8 cellular contexts compared by ENCODE assay signal in the genomic region with DNA sequence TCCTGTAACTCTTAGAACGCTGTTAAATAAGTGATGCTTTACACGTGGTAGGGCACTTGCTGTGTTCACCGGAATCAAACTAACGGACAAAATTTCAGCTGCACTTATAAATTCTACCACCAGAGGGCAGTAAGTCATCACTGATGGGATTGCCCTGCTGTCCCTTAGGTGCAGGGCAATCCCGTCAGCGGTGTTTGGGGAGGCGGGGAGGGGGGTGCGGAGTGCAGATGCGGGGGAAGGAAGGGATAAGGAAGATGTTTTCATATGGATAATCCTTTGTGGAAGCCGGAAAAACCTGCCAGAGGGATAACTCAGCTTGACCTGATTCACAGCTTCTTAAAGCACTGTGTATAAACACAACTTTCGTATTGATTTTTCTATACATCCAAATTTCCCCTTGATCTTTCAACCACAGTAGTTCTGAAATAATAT. TPM values are rescaled to one million over a fixed set of nuclear protein-coding genes. Genes with fewer than 3 reads are reported as not detected.
DNase-seq lines count a peak whose midpoint lies in the region; ATAC-seq, FAIRE-seq and TF ChIP-seq lines count a peak whose summit lies in the region.

No MANE protein-coding gene starts in this region.

- CTCF ChIA-PET in activated naive CD4-positive, alpha-beta T cell treated with anti-CD3 and anti-CD28 coated beads, Interleukin-2, amount 10 ng/mL, durations not matched to agents 7 days and 5 days (lab: Charles Lee), result interaction anchor here (0.8 to 2.5 kb wide), 13 partner anchors 10 to 1000 kb away, joined by 3 to 27 read pairs (median 6); no protein-coding TSS in a partner anchor

- peak; percentile 56 to 80 (median 76) for TF ChIP-seq CTCF in pancreas (IDR thresholded peaks at IDR 0.05)

- no peak overlapping the region for H3K27ac ChIP-seq in pancreas

- no peaks in the 10 kb centered on the region for H3K9me3 ChIP-seq in pancreas

- no peaks in the 10 kb centered on the region for H3K4me1 ChIP-seq in pancreas

- H3K36me3 ChIP-seq in pancreas, result no peaks in the 10 kb centered on the region

- H3K27me3 ChIP-seq in pancreas, result no peaks in the 10 kb centered on the region

- peak; percentile 79 for DNase-seq in ELF-1 (ENCODE audit: low read depth, low spot score)
- peak; percentile 58 for DNase-seq in LoVo (ENCODE audit: low spot score)
- peak; percentile 48 for DNase-seq in SHP77 treated with DMSO at 0.1 percent for 48 hours (lab: John Stamatoyannopoulos, UW)
- peak; percentile 58 for DNase-seq in activated naive CD4-positive, alpha-beta T cell treated with anti-CD3 and anti-CD28 coated beads, Interleukin-2, amount 10 ng/mL, durations not matched to agents 7 days and 5 days
- peak; percentile 75 for DNase-seq in glomerular visceral epithelial cell (ENCODE audit: extremely low spot score)
- peak in 4 of 6 donors; percentile 22 to 72 (median 34) for DNase-seq in pancreas

- H3K27me3 Mint-ChIP-seq in activated naive CD4-positive, alpha-beta T cell treated with anti-CD3 and anti-CD28 coated beads, Interleukin-2, amount 10 ng/mL, durations not matched to agents 7 days and 5 days, result peaks cover 17% of the 10 kb centered on the region

- WGBS in pancreas, 2 donors, result 8 to 9% methylated on average over 11 of the region's 11 CpGs

- peak; percentile 45 for FAIRE-seq in pancreas (lab: Jason Lieb, UNC)

- H3K4me3 ChIP-seq in pancreas, result no peak overlapping the region

- no peaks in the 10 kb centered on the region for H3K4me1 Mint-ChIP-seq in activated naive CD4-positive, alpha-beta T cell treated with anti-CD3 and anti-CD28 coated beads, Interleukin-2, amount 10 ng/mL, durations not matched to agents 7 days and 5 days

- no peaks in the 10 kb centered on the region for H3K9me3 Mint-ChIP-seq in activated naive CD4-positive, alpha-beta T cell treated with anti-CD3 and anti-CD28 coated beads, Interleukin-2, amount 10 ng/mL, durations not matched to agents 7 days and 5 days

- intact Hi-C loops in pancreas (cut with DNase I), result loop anchor here (5.0 to 10.0 kb wide), 3 partner anchors 206 to 496 kb away; no protein-coding TSS in a partner anchor

- H3K36me3 Mint-ChIP-seq in activated naive CD4-positive, alpha-beta T cell treated with anti-CD3 and anti-CD28 coated beads, Interleukin-2, amount 10 ng/mL, durations not matched to agents 7 days and 5 days, result no peaks in the 10 kb centered on the region

- H3K27ac Mint-ChIP-seq in activated naive CD4-positive, alpha-beta T cell treated with anti-CD3 and anti-CD28 coated beads, Interleukin-2, amount 10 ng/mL, durations not matched to agents 7 days and 5 days, result no peak overlapping the region

- H3K4me3 Mint-ChIP-seq in activated naive CD4-positive, alpha-beta T cell treated with anti-CD3 and anti-CD28 coated beads, Interleukin-2, amount 10 ng/mL, durations not matched to agents 7 days and 5 days, result no peak overlapping the region

- ATAC-seq in pancreas, result peak; percentile 69 to 92 (median 90)
- ATAC-seq in HG02763 (IDR thresholded peaks at IDR 0.05; ENCODE audit: unreplicated experiment), result no peak
- ATAC-seq in HG02884 (IDR thresholded peaks at IDR 0.05; ENCODE audit: unreplicated experiment), result no peak

RNA-seq across cellular contexts. Expression of a gene that starts 21.7 kb away (rescaled TPM):
- under 1 TPM in 1 of 6 donors, not detected in 5; 0.06 TPM for total RNA-seq in pancreas
- not detected for polyA plus RNA-seq in pancreas

RNA-seq across cellular contexts. Expression of a gene that starts 51.8 kb away (rescaled TPM):
- 100 to 1,000 TPM in 3 of 6 donors, 10 to 100 TPM in 3; 78.0 to 142 (median 113) TPM for total RNA-seq in pancreas
- polyA plus RNA-seq in pancreas, result 100 to 1,000 TPM; 196 to 314 TPM

Comparison
In these comparisons a context has a peak if more than half of its experiments do, and no peak if none do; other contexts are left out.
1. ATAC-seq: peak in pancreas (4 of 4); none in HG02763 (single experiment) and HG02884 (single experiment).
2. Peak in every context shown above with its lines, with median percentiles within 50 percentile points of each other: DNase-seq.